8 cellular contexts compared by ENCODE assay signal in the genomic region with DNA sequence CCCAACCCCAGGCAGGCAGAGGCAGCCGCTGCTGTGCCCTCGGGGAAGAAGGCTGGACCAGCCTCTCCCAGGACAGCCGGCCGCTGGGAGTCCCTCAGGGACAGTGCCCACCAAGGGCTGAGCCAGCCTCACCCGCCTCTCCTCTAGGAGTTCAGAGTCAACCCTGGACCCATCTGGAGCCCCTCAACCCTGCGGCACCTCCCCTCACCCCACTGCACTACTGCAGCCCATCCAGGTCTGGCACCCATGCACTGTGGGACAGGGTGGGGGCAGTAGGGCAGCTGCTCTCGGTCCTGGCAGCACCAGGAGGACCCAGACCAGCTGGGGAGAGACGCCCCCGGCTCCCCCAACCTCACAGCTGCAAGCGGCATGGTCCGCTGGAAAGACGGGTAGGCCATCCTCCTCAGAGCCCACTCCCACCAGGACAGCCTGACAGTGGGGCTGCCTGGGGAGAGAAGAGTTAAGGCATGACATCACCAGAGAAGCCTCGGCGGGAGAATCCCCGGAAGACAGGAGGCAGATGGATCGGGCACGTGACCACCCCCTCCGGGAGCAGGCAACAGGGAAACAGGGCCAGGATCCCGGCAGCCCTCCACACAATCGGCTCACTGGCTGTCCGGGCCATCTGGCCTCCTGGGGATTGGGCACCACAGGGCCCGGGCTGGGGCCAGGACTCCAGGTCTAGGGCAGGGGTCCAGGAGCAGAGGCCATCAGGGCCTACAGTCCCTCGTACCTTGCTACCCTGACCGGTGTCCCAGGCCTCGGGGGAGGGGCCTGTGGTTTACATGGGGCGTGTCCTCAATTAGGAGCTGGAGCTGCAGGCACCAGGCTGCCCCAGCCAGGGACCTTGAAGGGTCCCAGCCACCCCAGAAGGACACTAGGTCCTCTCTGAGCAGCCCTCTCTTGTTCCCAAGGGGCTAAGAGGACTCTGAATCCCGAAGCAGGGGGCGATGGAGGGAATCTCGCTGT. TPM values are rescaled to one million over a fixed set of nuclear protein-coding genes. Genes with fewer than 3 reads are reported as not detected.
DNase-seq lines count a peak whose midpoint lies in the region; ATAC-seq and TF ChIP-seq lines count a peak whose summit lies in the region.

No MANE protein-coding gene starts in this region.

- H3K4me3 Mint-ChIP-seq in activated T-cell treated with anti-CD3 and anti-CD28 coated beads, Interleukin-2, amount 50 U/mL, for 24 hours = peak overlapping the region; percentile 85
- peak overlapping the region in 1 of 2 donors; percentile 89 for H3K4me3 Mint-ChIP-seq in stimulated activated naive B cell treated with anti-CD40 and anti-IgM and Interleukin-4, amounts not matched to agents 10 μg/mL and 1 μg/mL and 100 μg/mL, for 72 hours

- peaks cover 30% of the 10 kb centered on the region for H3K4me1 ChIP-seq in OCI-LY1 (ENCODE audit: insufficient read depth, low read length, severe bottlenecking)

- H3K36me3 Mint-ChIP-seq in activated T-cell treated with anti-CD3 and anti-CD28 coated beads, Interleukin-2, amount 50 U/mL, for 24 hours (ENCODE audit: low read depth) = peaks cover 10% of the 10 kb centered on the region
- H3K36me3 Mint-ChIP-seq in stimulated activated naive B cell treated with anti-CD40 and anti-IgM and Interleukin-4, amounts not matched to agents 10 μg/mL and 1 μg/mL and 100 μg/mL, for 72 hours = peaks cover 0 to 1% of the 10 kb centered on the region in 2 donors

- H4K20me1 ChIP-seq in OCI-LY1 (ENCODE audit: insufficient read depth, low read length) = no peaks in the 10 kb centered on the region

- H3K9me2 ChIP-seq in OCI-LY1 (ENCODE audit: low read depth, low read length) = no peaks in the 10 kb centered on the region

- H3K4me1 Mint-ChIP-seq in activated T-cell treated with anti-CD3 and anti-CD28 coated beads, Interleukin-2, amount 50 U/mL, for 24 hours (ENCODE audit: low read depth) = peaks cover 24% of the 10 kb centered on the region
- H3K4me1 Mint-ChIP-seq in stimulated activated naive B cell treated with anti-CD40 and anti-IgM and Interleukin-4, amounts not matched to agents 10 μg/mL and 1 μg/mL and 100 μg/mL, for 72 hours = peaks cover 26 to 34% of the 10 kb centered on the region in 2 donors

- ATAC-seq in left lobe of liver (no peak), GM21717 (IDR thresholded peaks at IDR 0.05; ENCODE audit: unreplicated experiment) (no peak)
- no peak for ATAC-seq in stimulated activated naive B cell treated with anti-CD40 and anti-IgM and Interleukin-4, amounts not matched to agents 10 μg/mL and 1 μg/mL and 100 μg/mL, for 72 hours (replicated peaks)

- no peaks in the 10 kb centered on the region for H3F3A ChIP-seq in OCI-LY1 (ENCODE audit: insufficient read depth, low read length)

- DNase-seq in activated T-cell treated with anti-CD3 and anti-CD28 coated beads, Interleukin-2, amount 50 U/mL, for 24 hours = no peak
- DNase-seq in activated T-cell treated with anti-CD3 and anti-CD28 coated beads, Interleukin-2, amount 50 U/mL, for 48 hours = no peak
- peak; percentile 68 for DNase-seq in left lobe of liver (ENCODE audit: low spot score)
- no peak for DNase-seq in stimulated activated naive B cell treated with anti-CD40 and anti-IgM and Interleukin-4, amounts not matched to agents 10 μg/mL and 1 μg/mL and 100 μg/mL, for 72 hours
- DNase-seq in stimulated activated CD4-positive, alpha-beta T cell treated with anti-CD3 and anti-CD28 coated beads, Interleukin-1b, Interleukin-23, amount 100 ng/mL, for 48 hours = no peak

- peaks cover 2% of the 10 kb centered on the region; the same call in 1 of the 2 replicates for H3K36me3 ChIP-seq in OCI-LY1 (ENCODE audit: insufficient read depth, low read length)

- no peaks in the 10 kb centered on the region for H3K27me3 ChIP-seq in OCI-LY1 (ENCODE audit: insufficient read depth, low read length)

- H3K9me3 Mint-ChIP-seq in activated T-cell treated with anti-CD3 and anti-CD28 coated beads, Interleukin-2, amount 50 U/mL, for 24 hours = no peaks in the 10 kb centered on the region
- H3K9me3 Mint-ChIP-seq in stimulated activated naive B cell treated with anti-CD40 and anti-IgM and Interleukin-4, amounts not matched to agents 10 μg/mL and 1 μg/mL and 100 μg/mL, for 72 hours = no peaks in the 10 kb centered on the region

- 0 out of 2 replicates have a peak overlapping the region, but pooled peaks have one; percentile 73 for H3K4me2 ChIP-seq in OCI-LY1 (ENCODE audit: low read length)

- H3K27ac Mint-ChIP-seq in activated T-cell treated with anti-CD3 and anti-CD28 coated beads, Interleukin-2, amount 50 U/mL, for 24 hours = peak overlapping the region; percentile 57
- peak overlapping the region; percentile 84 for H3K27ac Mint-ChIP-seq in stimulated activated naive B cell treated with anti-CD40 and anti-IgM and Interleukin-4, amounts not matched to agents 10 μg/mL and 1 μg/mL and 100 μg/mL, for 72 hours

- H3K9me3 ChIP-seq in OCI-LY1 (ENCODE audit: low read length) = no peaks in the 10 kb centered on the region

- H3K4me3 ChIP-seq in OCI-LY1 (ENCODE audit: low read depth, low read length, poor library complexity, severe bottlenecking) = no peak overlapping the region

- H3K27ac ChIP-seq in OCI-LY1 (ENCODE audit: low read depth, low read length, poor library complexity, severe bottlenecking) (no peak overlapping the region), cingulate gyrus (ENCODE audit: low read depth, low read length) (peak overlapping the region; percentile 94)

- H3K79me2 ChIP-seq in OCI-LY1 (ENCODE audit: insufficient read depth, low read length) = no peaks in the 10 kb centered on the region

- H3K27me3 Mint-ChIP-seq in activated T-cell treated with anti-CD3 and anti-CD28 coated beads, Interleukin-2, amount 50 U/mL, for 24 hours = no peaks in the 10 kb centered on the region
- no peaks in the 10 kb centered on the region for H3K27me3 Mint-ChIP-seq in stimulated activated naive B cell treated with anti-CD40 and anti-IgM and Interleukin-4, amounts not matched to agents 10 μg/mL and 1 μg/mL and 100 μg/mL, for 72 hours

- no peak for TF ChIP-seq CTCF in OCI-LY1 (IDR thresholded peaks at IDR 0.05; ENCODE audit: low read length)

- H2AFZ ChIP-seq in OCI-LY1 (ENCODE audit: low read length) = no peak overlapping the region

- no peak overlapping the region; the same call in 1 of the 2 replicates for H3K9ac ChIP-seq in OCI-LY1 (ENCODE audit: low read length)

RNA-seq across cellular contexts. Expression of a gene that starts 3.1 kb away (rescaled TPM):
- 31.9 TPM for total RNA-seq in left lobe of liver

RNA-seq across cellular contexts. Expression of a gene that starts 3.8 kb away (rescaled TPM):
- total RNA-seq in left lobe of liver = 8.4 TPM

RNA-seq across cellular contexts. Expression of a gene that starts 19.8 kb away (rescaled TPM):
- 42.4 TPM for total RNA-seq in left lobe of liver

RNA-seq across cellular contexts. Expression of a gene that starts 20.0 kb away (rescaled TPM):
- total RNA-seq in left lobe of liver = 40.0 TPM

RNA-seq across cellular contexts. Expression of a gene that starts 24.4 kb away (rescaled TPM):
- total RNA-seq in left lobe of liver = 5.7 TPM
